In the genomic region with DNA sequence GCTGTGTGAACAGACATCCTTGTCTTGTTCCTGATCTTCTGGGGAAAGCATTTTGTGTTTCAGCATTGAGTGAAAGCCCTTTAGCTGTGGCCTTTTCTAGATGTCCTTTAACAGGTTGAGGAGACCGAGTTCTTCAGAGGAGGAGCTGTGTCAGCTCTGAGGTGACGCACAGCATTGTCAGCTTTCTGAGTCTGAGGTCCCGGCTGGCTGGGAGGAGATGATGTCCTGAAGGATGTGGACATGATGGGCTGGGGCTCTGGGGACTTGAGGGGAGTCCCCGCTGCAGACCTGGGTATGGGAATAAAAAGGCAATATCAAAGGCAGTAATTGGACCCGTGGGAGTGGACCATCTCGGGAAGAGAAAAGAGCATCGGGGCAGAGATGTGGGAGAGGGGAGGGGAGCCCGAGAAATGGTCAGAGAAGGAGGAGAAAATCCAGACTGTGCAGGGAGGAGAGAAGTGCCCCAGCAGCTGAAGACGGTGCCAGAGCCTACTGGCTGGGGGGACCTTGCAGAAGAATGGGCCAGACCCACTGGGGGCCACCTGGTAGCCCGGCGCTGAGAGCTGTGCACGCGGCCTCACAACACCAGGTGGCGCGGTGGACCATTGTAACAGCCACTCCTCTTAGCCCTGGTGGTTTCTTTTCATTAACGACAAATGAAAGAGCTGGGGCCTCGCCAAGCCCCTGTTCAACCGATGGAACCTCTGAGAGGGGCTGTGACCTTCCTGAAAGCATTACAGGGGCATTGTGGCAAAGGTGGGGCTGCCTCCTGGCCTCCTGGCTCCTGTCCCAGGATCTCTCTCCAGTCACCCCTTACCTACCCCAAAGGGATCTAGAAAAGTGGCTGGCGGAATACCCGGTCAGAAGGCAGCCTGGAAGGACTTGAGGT, we compare ENCODE assay signal across 1 cellular context.
TF ChIP-seq lines count a peak whose summit lies in the region.

No MANE protein-coding gene starts in this region.

TF ChIP-seq in K562, 482 proteins besides CTCF, POLR2A, EP300 and RAD21 (continued from another document):
- TF ChIP-seq ZNF592 (IDR thresholded peaks at IDR 0.05) (peak; percentile 47; the same call in 1 of the 2 replicates), DEAF1 (CRISPR knock-in tag; IDR thresholded peaks at IDR 0.05) (peak; percentile 88), NONO (IDR thresholded peaks at IDR 0.05; ENCODE audit: low read depth in 2 of 2, low read length in 1 of 2) (no peak), MAZ (CRISPR knock-in tag; conservative IDR thresholded peaks at IDR 0.05 in 1 of 2, IDR thresholded peaks at IDR 0.05 in 1 of 2) (peak; percentile 31 to 79; a peak in 2 of 4 replicates), ARID2 (IDR thresholded peaks at IDR 0.05) (peak; percentile 59; the same call in 1 of the 2 replicates), JUND (IDR thresholded peaks at IDR 0.05; ENCODE audit: borderline replicate concordance, low read depth, low read length) (0 out of 2 replicates have a peak, but pooled peaks have one; percentile 4), JUND (tag; IDR thresholded peaks at IDR 0.05; ENCODE audit: borderline replicate concordance, low read depth, low read length) (no peak), SP1 (CRISPR knock-in tag; IDR thresholded peaks at IDR 0.05) (0 out of 2 replicates have a peak, but pooled peaks have one; percentile 28), ELF4 (CRISPR knock-in tag; IDR thresholded peaks at IDR 0.05) (no peak), PCBP2 (IDR thresholded peaks at IDR 0.05; ENCODE audit: low read depth, low read length, poor library complexity, severe bottlenecking) (no peak), ZNF316 (IDR thresholded peaks at IDR 0.05) (no peak), SMC3 (conservative IDR thresholded peaks at IDR 0.05; ENCODE audit: insufficient read depth, low read depth, low read length) (peak; percentile 98), RB1 (IDR thresholded peaks at IDR 0.05; ENCODE audit: low read depth) (peak; percentile 56; the same call in 1 of the 2 replicates), ZNF584 (CRISPR knock-in tag; IDR thresholded peaks at IDR 0.05; ENCODE audit: low read depth) (no peak; the same call in 1 of the 2 replicates), CC2D1A (IDR thresholded peaks at IDR 0.05) (peak; percentile 83), ATF7 (IDR thresholded peaks at IDR 0.05) (0 out of 2 replicates have a peak, but pooled peaks have one; percentile 36), XRCC3 (IDR thresholded peaks at IDR 0.05) (no peak), L3MBTL2 (IDR thresholded peaks at IDR 0.05) (peak; percentile 60), CHD4 (IDR thresholded peaks at IDR 0.05; ENCODE audit: insufficient read depth, insufficient replicate concordance, low read depth, low read length, poor library complexity, severe bottlenecking) (no peak)
- TF ChIP-seq, protein P1, sequence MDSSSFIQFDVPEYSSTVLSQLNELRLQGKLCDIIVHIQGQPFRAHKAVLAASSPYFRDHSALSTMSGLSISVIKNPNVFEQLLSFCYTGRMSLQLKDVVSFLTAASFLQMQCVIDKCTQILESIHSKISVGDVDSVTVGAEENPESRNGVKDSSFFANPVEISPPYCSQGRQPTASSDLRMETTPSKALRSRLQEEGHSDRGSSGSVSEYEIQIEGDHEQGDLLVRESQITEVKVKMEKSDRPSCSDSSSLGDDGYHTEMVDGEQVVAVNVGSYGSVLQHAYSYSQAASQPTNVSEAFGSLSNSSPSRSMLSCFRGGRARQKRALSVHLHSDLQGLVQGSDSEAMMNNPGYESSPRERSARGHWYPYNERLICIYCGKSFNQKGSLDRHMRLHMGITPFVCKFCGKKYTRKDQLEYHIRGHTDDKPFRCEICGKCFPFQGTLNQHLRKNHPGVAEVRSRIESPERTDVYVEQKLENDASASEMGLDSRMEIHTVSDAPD (CRISPR knock-in tag; IDR thresholded peaks at IDR 0.05): no peak
TF ChIP-seq in K562: peak in this region for 20.
